8 cellular contexts compared by ENCODE assay signal in genomic region chr17:64969991-64970390, GRCh38. TPM values are rescaled to one million over a fixed set of nuclear protein-coding genes. Genes with fewer than 3 reads are reported as not detected.
A peak's percentile ranks its signal among the peaks of the same experiment; 100 is the strongest.
DNase-seq lines count a peak whose midpoint lies in the region; ATAC-seq, FAIRE-seq and TF ChIP-seq lines count a peak whose summit lies in the region.
"Not testable (repeated sequence)": the region's sequence is repeated elsewhere in the genome, so short reads cannot be mapped to it uniquely, and the experiment has no call there.

No MANE protein-coding gene starts in this region.

- not testable (repeated sequence) for H3K4me3 ChIP-seq in Peyer's patch; naive thymus-derived CD4-positive, alpha-beta T cell (ENCODE audit: low read length); transverse colon

- POLR2A ChIA-PET in CD4-positive, alpha-beta T cell (lab: Charles Lee); activated CD4-positive, alpha-beta T cell treated with anti-CD3 and anti-CD28 coated beads, Interleukin-2, amount 10 ng/mL, durations not matched to agents 7 days and 5 days (lab: Charles Lee); naive thymus-derived CD4-positive, alpha-beta T cell (lab: Charles Lee): not testable (repeated sequence)

- TF ChIP-seq EP300 in transverse colon (IDR thresholded peaks at IDR 0.05; ENCODE audit: low read depth): not testable (repeated sequence)

- not testable (repeated sequence) for TF ChIP-seq POLR2A in Peyer's patch (IDR thresholded peaks at IDR 0.05); transverse colon (IDR thresholded peaks at IDR 0.05)

- DNase-seq in CD4-positive, alpha-beta T cell; GM19239 (ENCODE audit: insufficient read length, low spot score); Peyer's patch; activated CD4-positive, alpha-beta T cell treated with anti-CD3 and anti-CD28 coated beads, Interleukin-2, amount 10 ng/mL, durations not matched to agents 7 days and 5 days; transverse colon: not testable (repeated sequence)
- DNase-seq in central memory CD4-positive, alpha-beta T cell: peak; percentile 12
- peak in 1 of 9 donors; percentile 16 for DNase-seq in naive thymus-derived CD4-positive, alpha-beta T cell

- CTCF ChIA-PET in CD4-positive, alpha-beta T cell (lab: Charles Lee); activated CD4-positive, alpha-beta T cell treated with anti-CD3 and anti-CD28 coated beads, Interleukin-2, amount 10 ng/mL, durations not matched to agents 7 days and 5 days (lab: Charles Lee); naive thymus-derived CD4-positive, alpha-beta T cell (lab: Charles Lee): not testable (repeated sequence)

- not testable (repeated sequence) for H3K27me3 ChIP-seq in CD4-positive, alpha-beta T cell (ENCODE audit: control insufficient read depth, insufficient read depth, low read length); Peyer's patch; naive thymus-derived CD4-positive, alpha-beta T cell (ENCODE audit: control insufficient read depth in 2 of 2, insufficient read depth in 2 of 2, low read length in 2 of 2); transverse colon

- H3K4me1 Mint-ChIP-seq in CD4-positive, alpha-beta T cell (ENCODE audit: low read depth): peaks cover 79% of the 10 kb centered on the region
- H3K4me1 Mint-ChIP-seq in activated CD4-positive, alpha-beta T cell treated with anti-CD3 and anti-CD28 coated beads, Interleukin-2, amount 10 ng/mL, durations not matched to agents 7 days and 5 days: peaks cover 72% of the 10 kb centered on the region
- H3K4me1 Mint-ChIP-seq in activated T-helper 17 cell treated with anti-CD3 and anti-CD28 coated beads, Interleukin-2, amount 50 U/mL, for 72 hours: peaks cover 26% of the 10 kb centered on the region
- peaks cover 32 to 72% (median 56%) of the 10 kb centered on the region in 7 donors for H3K4me1 Mint-ChIP-seq in naive thymus-derived CD4-positive, alpha-beta T cell

- not testable (repeated sequence) for H3K36me3 Mint-ChIP-seq in CD4-positive, alpha-beta T cell (ENCODE audit: low read depth)
- peaks cover 14% of the 10 kb centered on the region for H3K36me3 Mint-ChIP-seq in activated CD4-positive, alpha-beta T cell treated with anti-CD3 and anti-CD28 coated beads, Interleukin-2, amount 10 ng/mL, durations not matched to agents 7 days and 5 days (ENCODE audit: low read depth)
- H3K36me3 Mint-ChIP-seq in activated T-helper 17 cell treated with anti-CD3 and anti-CD28 coated beads, Interleukin-2, amount 50 U/mL, for 72 hours (ENCODE audit: low read depth): peaks cover 21% of the 10 kb centered on the region
- H3K36me3 Mint-ChIP-seq in naive thymus-derived CD4-positive, alpha-beta T cell: peaks cover 0 to 18% (median 0%) of the 10 kb centered on the region in 5 donors

- H3K4me1 ChIP-seq in Peyer's patch: peaks cover 0 to 20% (median 9%) of the 10 kb centered on the region in 4 donors
- H3K4me1 ChIP-seq in naive thymus-derived CD4-positive, alpha-beta T cell (ENCODE audit: control insufficient read depth in 2 of 2, insufficient read depth in 2 of 2, low read length in 2 of 2): peaks cover 36 to 62% of the 10 kb centered on the region in 2 donors
- peaks cover 8 to 30% (median 17%) of the 10 kb centered on the region in 4 donors for H3K4me1 ChIP-seq in transverse colon

- intact Hi-C loops in CD4-positive, alpha-beta T cell (cut with DNase I, micrococcal nuclease): loop anchor here (2.0 to 10.0 kb wide), 2 partner anchors 85 to 125 kb away; no protein-coding TSS in a partner anchor
- intact Hi-C loops in naive thymus-derived CD4-positive, alpha-beta T cell (cut with micrococcal nuclease): loop anchor here (2.0 kb wide), 1 partner anchor 15 kb away; no protein-coding TSS in a partner anchor
- intact Hi-C loops in transverse colon (cut with DNase I; ENCODE audit: low total_unique reads): not testable (repeated sequence)

- not testable (repeated sequence) for H3K9me3 ChIP-seq in CD4-positive, alpha-beta T cell (ENCODE audit: control insufficient read depth, low read length); Peyer's patch; naive thymus-derived CD4-positive, alpha-beta T cell (ENCODE audit: control insufficient read depth in 2 of 3, low read length in 3 of 3); transverse colon

- peaks cover 0 to 10% (median 0%) of the 10 kb centered on the region in 3 donors for H3K36me3 ChIP-seq in Peyer's patch
- not testable (repeated sequence) for H3K36me3 ChIP-seq in naive thymus-derived CD4-positive, alpha-beta T cell (ENCODE audit: control insufficient read depth in 2 of 3, insufficient read depth in 3 of 3, low read length in 3 of 3); transverse colon

- peak; percentile 19 for ATAC-seq in CD4-positive, alpha-beta T cell (ENCODE audit: poor library complexity)
- ATAC-seq in activated T-helper 17 cell treated with anti-CD3 and anti-CD28 coated beads, Interleukin-2, amount 50 U/mL, for 72 hours (replicated peaks): not testable (repeated sequence)
- peak; percentile 30 for ATAC-seq in naive thymus-derived CD4-positive, alpha-beta T cell

- not testable (repeated sequence) for H3K4me3 Mint-ChIP-seq in CD4-positive, alpha-beta T cell; activated CD4-positive, alpha-beta T cell treated with anti-CD3 and anti-CD28 coated beads, Interleukin-2, amount 10 ng/mL, durations not matched to agents 7 days and 5 days; naive thymus-derived CD4-positive, alpha-beta T cell
- H3K4me3 Mint-ChIP-seq in activated T-helper 17 cell treated with anti-CD3 and anti-CD28 coated beads, Interleukin-2, amount 50 U/mL, for 72 hours: peak overlapping the region; percentile 19

- in situ Hi-C loops in transverse colon (cut with MboI; ENCODE audit: low pct_ligation_motif_present in 1 of 4, low pct_unique_long_range_greater_than_20kb in 1 of 4, low sequenced_read_pairs in 3 of 4): loop anchor here (10.0 to 25.0 kb wide), 3 partner anchors 135 to 167 kb away; partner anchors contain the start of gene RGS9 (in 2 of the 4)

- WGBS in transverse colon (ENCODE audit: low coverage in 1 of 2), 2 donors: 55 to 71% methylated on average over 6 to 8 of the region's 8 CpGs

- FAIRE-seq in GM19239 (lab: Jason Lieb, UNC): peak; percentile 61

- peak overlapping the region; percentile 88 for H3K27ac Mint-ChIP-seq in CD4-positive, alpha-beta T cell
- peak overlapping the region; percentile 78 for H3K27ac Mint-ChIP-seq in activated CD4-positive, alpha-beta T cell treated with anti-CD3 and anti-CD28 coated beads, Interleukin-2, amount 10 ng/mL, durations not matched to agents 7 days and 5 days
- H3K27ac Mint-ChIP-seq in activated T-helper 17 cell treated with anti-CD3 and anti-CD28 coated beads, Interleukin-2, amount 50 U/mL, for 72 hours: peak overlapping the region; percentile 69
- H3K27ac Mint-ChIP-seq in naive thymus-derived CD4-positive, alpha-beta T cell: peak overlapping the region in 8 of 9 donors; percentile 17 to 91 (median 80)

- H3K27me3 Mint-ChIP-seq in CD4-positive, alpha-beta T cell; activated CD4-positive, alpha-beta T cell treated with anti-CD3 and anti-CD28 coated beads, Interleukin-2, amount 10 ng/mL, durations not matched to agents 7 days and 5 days; activated T-helper 17 cell treated with anti-CD3 and anti-CD28 coated beads, Interleukin-2, amount 50 U/mL, for 72 hours; naive thymus-derived CD4-positive, alpha-beta T cell: not testable (repeated sequence)

- TF ChIP-seq CTCF in CD4-positive, alpha-beta T cell (IDR thresholded peaks at IDR 0.05); Peyer's patch (IDR thresholded peaks at IDR 0.05); transverse colon (IDR thresholded peaks at IDR 0.05): not testable (repeated sequence)

- H3K27ac ChIP-seq in CD4-positive, alpha-beta T cell (ENCODE audit: low read depth, low read length): peak overlapping the region; percentile 23
- peak overlapping the region; percentile 24 to 66 (median 40) for H3K27ac ChIP-seq in Peyer's patch
- H3K27ac ChIP-seq in naive thymus-derived CD4-positive, alpha-beta T cell (ENCODE audit: low read depth, low read length): peak overlapping the region; percentile 30
- H3K27ac ChIP-seq in transverse colon: peak overlapping the region; percentile 3 to 50 (median 20)

- H3K9me3 Mint-ChIP-seq in CD4-positive, alpha-beta T cell; activated CD4-positive, alpha-beta T cell treated with anti-CD3 and anti-CD28 coated beads, Interleukin-2, amount 10 ng/mL, durations not matched to agents 7 days and 5 days; activated T-helper 17 cell treated with anti-CD3 and anti-CD28 coated beads, Interleukin-2, amount 50 U/mL, for 72 hours; naive thymus-derived CD4-positive, alpha-beta T cell: not testable (repeated sequence)

RNA-seq across cellular contexts. Expression of gene LRRC37A3, which starts 50.7 kb away (rescaled TPM):
- total RNA-seq in CD4-positive, alpha-beta T cell: 1 to 10 TPM; 7.6 to 8.0 TPM
- total RNA-seq in Peyer's patch (10 to 100 TPM in 2 of 4 donors, 1 to 10 TPM in 2; 5.2 to 23.1 (median 9.8) TPM), transverse colon (1 to 10 TPM in 3 of 4 donors, under 1 TPM in 1; 0.37 to 5.2 (median 4.7) TPM)
- 1 to 10 TPM; 6.5 to 7.8 TPM for total RNA-seq in activated CD4-positive, alpha-beta T cell treated with anti-CD3 and anti-CD28 coated beads, Interleukin-2, amount 10 ng/mL, durations not matched to agents 7 days and 5 days
- total RNA-seq in activated T-helper 17 cell treated with anti-CD3 and anti-CD28 coated beads, Interleukin-2, amount 50 U/mL, for 72 hours: 10 to 100 TPM; 10.1 to 17.4 TPM
- total RNA-seq in naive thymus-derived CD4-positive, alpha-beta T cell: 10 to 100 TPM; 17.6 to 46.7 (median 42.6) TPM
- 1 to 10 TPM; 1.9 to 5.3 TPM for polyA plus RNA-seq in naive thymus-derived CD4-positive, alpha-beta T cell
